Comparison of ENCODE assay signal across 11 cellular contexts in the genomic region with DNA sequence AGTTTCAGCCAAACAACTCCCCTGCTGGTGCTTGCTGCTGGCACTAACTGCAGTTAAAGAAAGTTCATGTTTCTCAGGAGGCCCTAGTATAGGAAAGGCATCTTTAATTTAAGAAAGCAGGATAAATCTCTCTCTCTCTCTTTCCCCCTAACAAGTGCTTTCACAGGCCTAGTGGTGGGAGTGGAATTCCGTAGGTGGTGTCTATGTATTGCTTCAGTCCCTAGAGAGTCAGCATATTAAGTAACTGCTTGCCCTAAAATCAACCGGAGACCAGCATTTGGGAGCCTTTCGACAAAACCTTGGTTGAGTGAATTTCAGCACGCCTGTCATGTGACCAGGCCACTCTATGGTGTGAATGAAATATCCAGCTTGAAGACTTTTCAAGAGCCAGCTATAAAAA.
DNase-seq lines count a peak whose midpoint lies in the region; ATAC-seq and TF ChIP-seq lines count a peak whose summit lies in the region.
"Had no signal": no experiment of that assay in that cellular context is flagged by ENCODE, and none has a peak within 500 bp of the region (broad histone marks: within the 10 kb centered on the region; RNA-seq: fewer than 3 reads in every experiment).

No MANE protein-coding gene starts in this region.

- H3K36me3 ChIP-seq in DND-41 (ENCODE audit: insufficient read depth, low read length) (no peaks in the 10 kb centered on the region), right atrium auricular region (no peaks in the 10 kb centered on the region), sigmoid colon (no peaks in the 10 kb centered on the region), BE2C (no peaks in the 10 kb centered on the region)

- no peaks in the 10 kb centered on the region for H4K20me1 ChIP-seq in DND-41 (ENCODE audit: insufficient read depth, low read length)

- no peak for ATAC-seq in DND-41 (ENCODE audit: insufficient read depth, low read depth)
- ATAC-seq in GM21526 (IDR thresholded peaks at IDR 0.05; ENCODE audit: low FRiP score, unreplicated experiment): no peak
- ATAC-seq: stimulated activated effector memory CD8-positive, alpha-beta T cell treated with anti-CD3 and anti-CD28 coated beads, Interleukin-12 subunit alpha, Interleukin-12 subunit beta, amount 100 ng/mL, for 72 hours had no signal

- no peak overlapping the region for H3K4me3 ChIP-seq in DND-41 (ENCODE audit: low read depth in 1 of 2, low read length in 2 of 2)
- no peak overlapping the region for H3K4me3 ChIP-seq in right atrium auricular region
- H3K4me3 ChIP-seq in sigmoid colon: no peak overlapping the region
- H3K4me3 ChIP-seq in BE2C (ENCODE audit: low read depth, low read length): no peak overlapping the region

- H3K27ac ChIP-seq in DND-41 (ENCODE audit: low read length) (peak overlapping the region; percentile 33; the same call in 1 of the 2 replicates), right atrium auricular region (peak overlapping the region; percentile 80 to 92), sigmoid colon (peak overlapping the region; percentile 74 to 89 (median 82))
- H3K27ac ChIP-seq: VCaP had no signal

- WGBS in sigmoid colon, 2 donors: 65 to 83% methylated on average over 4 of the region's 4 CpGs

- TF ChIP-seq EP300 in sigmoid colon (IDR thresholded peaks at IDR 0.05): no peak

- TF ChIP-seq CTCF in DND-41 (IDR thresholded peaks at IDR 0.05; ENCODE audit: borderline replicate concordance, extremely low read depth, low read length, poor library complexity, severe bottlenecking): no peak
- peak in 1 of 2 donors; percentile 26 for TF ChIP-seq CTCF in right atrium auricular region (IDR thresholded peaks at IDR 0.05)
- peak in 1 of 4 experiments; percentile 11 for TF ChIP-seq CTCF in sigmoid colon (IDR thresholded peaks at IDR 0.05)
- TF ChIP-seq CTCF in BE2C (IDR thresholded peaks at IDR 0.05; ENCODE audit: low read depth, low read length): no peak

- H3K4me1 ChIP-seq in DND-41 (ENCODE audit: insufficient read depth, low read length) (peaks cover 29% of the 10 kb centered on the region), right atrium auricular region (peaks cover 0 to 37% of the 10 kb centered on the region in 2 donors), sigmoid colon (peaks cover 0 to 66% (median 53%) of the 10 kb centered on the region in 4 donors), BE2C (no peaks in the 10 kb centered on the region)

- H2AFZ ChIP-seq in DND-41 (ENCODE audit: low read depth, low read length): 0 out of 2 replicates have a peak overlapping the region, but pooled peaks have one; percentile 29

- no peak overlapping the region for H3K4me2 ChIP-seq in DND-41 (ENCODE audit: insufficient read depth, low read length)

- no peaks in the 10 kb centered on the region for H3K27me3 ChIP-seq in DND-41 (ENCODE audit: insufficient read depth, low read length, poor library complexity)
- H3K27me3 ChIP-seq in right atrium auricular region: no peaks in the 10 kb centered on the region
- H3K27me3 ChIP-seq in sigmoid colon: no peaks in the 10 kb centered on the region
- no peaks in the 10 kb centered on the region for H3K27me3 ChIP-seq in BE2C

- TF ChIP-seq POLR2A in sigmoid colon (IDR thresholded peaks at IDR 0.05): no peak

- intact Hi-C loops in sigmoid colon (cut with DNase I): loop anchor here (5.0 kb wide), 1 partner anchor 255 kb away; no protein-coding TSS in a partner anchor

- H3K79me2 ChIP-seq in DND-41 (ENCODE audit: insufficient read depth, low read length): no peaks in the 10 kb centered on the region

- no peak overlapping the region for H3K9ac ChIP-seq in DND-41 (ENCODE audit: low read depth, low read length)

- H3K9me3 ChIP-seq in DND-41 (ENCODE audit: insufficient read depth, low read length, severe bottlenecking) (no peaks in the 10 kb centered on the region), right atrium auricular region (no peaks in the 10 kb centered on the region), sigmoid colon (no peaks in the 10 kb centered on the region), BE2C (no peaks in the 10 kb centered on the region)

- DNase-seq in DND-41 (no peak), amniotic epithelial cell (ENCODE audit: low read depth) (peak; percentile 65), right atrium auricular region (ENCODE audit: low spot score) (peak; percentile 65), sigmoid colon (peak; percentile 79), NOMO-1 treated with dmso at 0.1 percent for 144 hours (lab: John Stamatoyannopoulos, UW; ENCODE audit: unreplicated experiment) (no peak), mucosa of gallbladder (ENCODE audit: low spot score) (no peak), BE2C (no peak)
- DNase-seq: CD8-positive, alpha-beta memory T cell had no signal

Comparison
In these comparisons a context has a peak if more than half of its experiments do, and no peak if none do; other contexts are left out.
1. DNase-seq: peak in amniotic epithelial cell (single experiment), right atrium auricular region (single experiment) and sigmoid colon (single experiment); none in DND-41 (single experiment), NOMO-1 treated with dmso at 0.1 percent for 144 hours (single experiment), mucosa of gallbladder (single experiment) and BE2C (single experiment).
2. H3K27ac ChIP-seq: peak in every context shown above with its lines; median percentile 86 in right atrium auricular region; 82 in sigmoid colon; 33 in DND-41.